In the genomic region with DNA sequence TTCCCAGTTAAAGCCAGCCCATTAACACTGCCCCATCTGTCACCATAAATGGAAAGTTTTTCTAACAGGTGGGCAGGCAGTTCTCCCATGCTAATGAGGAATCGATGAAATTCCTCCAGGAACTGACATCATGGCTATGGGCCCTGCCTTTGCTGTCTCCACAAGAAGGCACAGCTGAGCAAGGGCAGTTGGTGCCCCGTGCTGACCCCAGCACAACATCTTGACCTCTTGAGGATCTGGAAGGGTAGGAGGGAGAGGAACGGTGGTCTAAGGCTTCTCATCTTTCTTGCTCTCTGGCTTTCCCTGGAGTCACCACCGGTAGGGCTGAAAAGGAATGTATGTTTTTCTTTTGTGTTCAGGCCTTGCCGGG, we compare ENCODE assay signal across 20 cellular contexts. TPM values are rescaled to one million over a fixed set of nuclear protein-coding genes. Genes with fewer than 3 reads are reported as not detected.
DNase-seq lines count a peak whose midpoint lies in the region; ATAC-seq and TF ChIP-seq lines count a peak whose summit lies in the region.
"Had no signal": no experiment of that assay in that cellular context is flagged by ENCODE, and none has a peak within 500 bp of the region (broad histone marks: within the 10 kb centered on the region; RNA-seq: fewer than 3 reads in every experiment).

No MANE protein-coding gene starts in this region.

- H3K4me3 Mint-ChIP-seq in glutamatergic neuron (ENCODE audit: unreplicated experiment) (peak overlapping the region; percentile 40), osteocyte (ENCODE audit: unreplicated experiment) (no peak overlapping the region)
- no peak overlapping the region for H3K4me3 Mint-ChIP-seq in naive thymus-derived CD8-positive, alpha-beta T cell
- H3K4me3 Mint-ChIP-seq: activated naive CD8-positive, alpha-beta T cell treated with anti-CD3 and anti-CD28 coated beads, Interleukin-2, amount 50 U/mL, for 24 hours; CD8-positive, alpha-beta memory T cell; immature natural killer cell; natural killer cell treated with Interleukin-12 subunit alpha and Interleukin-12 subunit beta and Interleukin-15 and Interleukin-18, amount 100 ng/mL, for 72 hours; T-helper 2 cell treated with Interferon-gamma antibody and Interleukin-4, amounts not matched to agents 5 μg/mL and 100 μg/mL, for 36 hours had no signal

- intact Hi-C loops in Panc1 (cut with micrococcal nuclease; ENCODE audit: unreplicated experiment): loop anchor here (5.0 to 10.0 kb wide), 3 partner anchors 104 to 794 kb away; a partner anchor contains a TSS

- no peaks in the 10 kb centered on the region for H3K27me3 ChIP-seq in Panc1 (ENCODE audit: control insufficient read depth, insufficient read depth, low read length)
- H3K27me3 ChIP-seq: esophagus muscularis mucosa had no signal

- in situ Hi-C loops in Panc1 (cut with HindIII; ENCODE audit: low pct_unique_long_range_greater_than_20kb, low sequenced_read_pairs): no loop called here

- H3K36me3 Mint-ChIP-seq in glutamatergic neuron (ENCODE audit: unreplicated experiment) (peaks cover 5% of the 10 kb centered on the region), osteocyte (ENCODE audit: unreplicated experiment) (no peaks in the 10 kb centered on the region)
- peaks cover 0 to 3% (median 0%) of the 10 kb centered on the region in 3 donors for H3K36me3 Mint-ChIP-seq in naive thymus-derived CD8-positive, alpha-beta T cell
- H3K36me3 Mint-ChIP-seq: natural killer cell treated with Interleukin-12 subunit alpha and Interleukin-12 subunit beta and Interleukin-15 and Interleukin-18, amount 100 ng/mL, for 72 hours had no signal

- TF ChIP-seq CTCF in Panc1 (IDR thresholded peaks at IDR 0.05) (no peak), glutamatergic neuron (IDR thresholded peaks at IDR 0.05; ENCODE audit: partially characterized antibody, unreplicated experiment) (no peak), osteocyte (IDR thresholded peaks at IDR 0.05) (no peak)

- H3K27me3 Mint-ChIP-seq in glutamatergic neuron (ENCODE audit: unreplicated experiment): peaks cover 9% of the 10 kb centered on the region
- no peaks in the 10 kb centered on the region for H3K27me3 Mint-ChIP-seq in osteocyte (ENCODE audit: unreplicated experiment)
- H3K27me3 Mint-ChIP-seq in naive thymus-derived CD8-positive, alpha-beta T cell: no peaks in the 10 kb centered on the region
- H3K27me3 Mint-ChIP-seq: activated naive CD8-positive, alpha-beta T cell treated with anti-CD3 and anti-CD28 coated beads, Interleukin-2, amount 50 U/mL, for 24 hours; natural killer cell treated with Interleukin-12 subunit alpha and Interleukin-12 subunit beta and Interleukin-15 and Interleukin-18, amount 100 ng/mL, for 72 hours had no signal

- H3K9me3 ChIP-seq in Panc1 (ENCODE audit: control insufficient read depth, insufficient read depth, low read depth, low read length): no peaks in the 10 kb centered on the region
- H3K9me3 ChIP-seq: esophagus muscularis mucosa had no signal

- H3K9me3 Mint-ChIP-seq in glutamatergic neuron (ENCODE audit: unreplicated experiment) (peaks cover 8% of the 10 kb centered on the region), osteocyte (ENCODE audit: unreplicated experiment) (no peaks in the 10 kb centered on the region)
- H3K9me3 Mint-ChIP-seq in naive thymus-derived CD8-positive, alpha-beta T cell: no peaks in the 10 kb centered on the region
- H3K9me3 Mint-ChIP-seq: activated naive CD8-positive, alpha-beta T cell treated with anti-CD3 and anti-CD28 coated beads, Interleukin-2, amount 50 U/mL, for 24 hours; CD8-positive, alpha-beta memory T cell; immature natural killer cell; natural killer cell treated with Interleukin-12 subunit alpha and Interleukin-12 subunit beta and Interleukin-15 and Interleukin-18, amount 100 ng/mL, for 72 hours; T-helper 2 cell treated with Interferon-gamma antibody and Interleukin-4, amounts not matched to agents 5 μg/mL and 100 μg/mL, for 36 hours had no signal

- H3K36me3 ChIP-seq in Panc1 (ENCODE audit: control insufficient read depth, insufficient read depth, low read length): no peaks in the 10 kb centered on the region
- H3K36me3 ChIP-seq: esophagus muscularis mucosa had no signal

- peak overlapping the region; percentile 27; the same call in 1 of the 2 replicates for H3K27ac ChIP-seq in Panc1 (ENCODE audit: low read length)
- H3K27ac ChIP-seq: esophagus muscularis mucosa had no signal

- H3K4me1 ChIP-seq in Panc1 (ENCODE audit: control insufficient read depth, insufficient read depth, low read length): peaks cover 20% of the 10 kb centered on the region

- peak; percentile 16 for DNase-seq in HT-29 (ENCODE audit: low spot score)
- no peak for DNase-seq in Panc1 (ENCODE audit: low read depth, low spot score)
- peak; percentile 62 for DNase-seq in glutamatergic neuron
- DNase-seq in osteocyte (ENCODE audit: extremely low spot score, unreplicated experiment): peak; percentile 60
- no peak for DNase-seq in NCI-H345 (lab: John Stamatoyannopoulos, UW)
- no peak for DNase-seq in naive thymus-derived CD8-positive, alpha-beta T cell
- DNase-seq in stimulated activated naive CD4-positive, alpha-beta T cell treated with Interleukin-2 at 50 U/mL for 16 hours (lab: John Stamatoyannopoulos, UW): no peak
- DNase-seq in DMS114 treated with DMSO at 0.1 percent for 48 hours (lab: John Stamatoyannopoulos, UW; ENCODE audit: unreplicated experiment): no peak
- DNase-seq: activated CD4-positive, CD25-positive, alpha-beta regulatory T cell treated with anti-CD3 and anti-CD28 coated beads, Interleukin-2, amount 50 U/mL, for 72 hours; activated naive CD8-positive, alpha-beta T cell treated with anti-CD3 and anti-CD28 coated beads, Interleukin-2, amount 50 U/mL, for 24 hours; CD8-positive, alpha-beta memory T cell; effector CD4-positive, alpha-beta T cell; immature natural killer cell; NCI-H1436 treated with DMSO at 0.1 percent for 48 hours; SIG-M5 had no signal

- H3K27ac Mint-ChIP-seq in glutamatergic neuron (ENCODE audit: unreplicated experiment): peak overlapping the region; percentile 78
- peak overlapping the region; percentile 66 for H3K27ac Mint-ChIP-seq in osteocyte (ENCODE audit: unreplicated experiment)
- H3K27ac Mint-ChIP-seq in naive thymus-derived CD8-positive, alpha-beta T cell: peak overlapping the region in 1 of 10 donors; percentile 65
- H3K27ac Mint-ChIP-seq: activated naive CD8-positive, alpha-beta T cell treated with anti-CD3 and anti-CD28 coated beads, Interleukin-2, amount 50 U/mL, for 24 hours; immature natural killer cell; natural killer cell treated with Interleukin-12 subunit alpha and Interleukin-12 subunit beta and Interleukin-15 and Interleukin-18, amount 100 ng/mL, for 72 hours; T-helper 2 cell treated with Interferon-gamma antibody and Interleukin-4, amounts not matched to agents 5 μg/mL and 100 μg/mL, for 36 hours had no signal

- no peak for ATAC-seq in Panc1
- no peak for ATAC-seq in naive thymus-derived CD8-positive, alpha-beta T cell
- ATAC-seq: activated naive CD8-positive, alpha-beta T cell treated with anti-CD3 and anti-CD28 coated beads, Interleukin-2, amount 50 U/mL, for 24 hours; HCT116; natural killer cell treated with Interleukin-12 subunit alpha and Interleukin-12 subunit beta and Interleukin-15 and Interleukin-18, amount 100 ng/mL, for 72 hours had no signal

- H3K4me3 ChIP-seq in Panc1 (ENCODE audit: low read depth in 2 of 2, low read length in 2 of 2): no peak overlapping the region
- H3K4me3 ChIP-seq: esophagus muscularis mucosa, lung had no signal

- CTCF ChIA-PET in Panc1 (lab: Charles Lee): no interaction called here

- BruUV-seq in Panc1 (replicated peaks; lab: Mats Ljungman, UMichigan): no TSS peak

- H3K4me1 Mint-ChIP-seq in glutamatergic neuron (ENCODE audit: low read depth, unreplicated experiment) (peaks cover 62% of the 10 kb centered on the region), osteocyte (ENCODE audit: unreplicated experiment) (peaks cover 52% of the 10 kb centered on the region)
- peaks cover 7 to 20% (median 14%) of the 10 kb centered on the region in 4 donors for H3K4me1 Mint-ChIP-seq in naive thymus-derived CD8-positive, alpha-beta T cell

- POLR2A ChIA-PET in Panc1 (lab: Charles Lee): interaction anchor here (0.5 to 0.6 kb wide), 2 partner anchors 105 to 183 kb away, joined by 3 to 11 read pairs; no protein-coding TSS in a partner anchor
- POLR2A ChIA-PET in naive thymus-derived CD8-positive, alpha-beta T cell (lab: Charles Lee): no interaction called here

RNA-seq across cellular contexts. Expression of a gene that starts 46.7 kb away (rescaled TPM):
- 33.1 and 36.8 TPM in 2 replicates for total RNA-seq in HT-29 (2014; rRNA removed; shearing (Covaris generic))
- 31.5 TPM for total RNA-seq in Panc1 (2021; ENCODE audit: unreplicated experiment)
- 47.2 TPM for polyA plus RNA-seq in Panc1 (2012; ENCODE audit: insufficient read length)
- 17.2 TPM for total RNA-seq in glutamatergic neuron (ENCODE audit: unreplicated experiment)
- total RNA-seq in osteocyte: 13.1 and 13.9 TPM in 2 replicates
- 10 to 100 TPM in 1 of 2 experiments, 1 to 10 TPM in 1; 7.8 to 11.1 TPM for total RNA-seq in naive thymus-derived CD8-positive, alpha-beta T cell
- polyA plus RNA-seq in naive thymus-derived CD8-positive, alpha-beta T cell: 10 to 100 TPM; 11.3 to 16.9 (median 14.9) TPM

Comparison
In these comparisons a context has a peak if more than half of its experiments do, and no peak if none do; other contexts are left out.
1. DNase-seq: peak in HT-29 (single experiment), glutamatergic neuron (single experiment) and osteocyte (single experiment); none in Panc1 (single experiment), NCI-H345 (single experiment), naive thymus-derived CD8-positive, alpha-beta T cell (0 of 10), stimulated activated naive CD4-positive, alpha-beta T cell treated with Interleukin-2 at 50 U/mL for 16 hours (single experiment) and DMS114 treated with DMSO at 0.1 percent for 48 hours (single experiment).